26 cellular contexts compared by ENCODE assay signal in genomic region chr1:38059632-38060286, GRCh38. TPM values are rescaled to one million over a fixed set of nuclear protein-coding genes. Genes with fewer than 3 reads are reported as not detected.
"Had no signal": no experiment of that assay in that cellular context is flagged by ENCODE, and none has a peak within 500 bp of the region (broad histone marks: within the 10 kb centered on the region; RNA-seq: fewer than 3 reads in every experiment).

No MANE protein-coding gene starts in this region.

- H3K4me3 Mint-ChIP-seq: activated B cell treated with CpG ODN at 0.5 μM for 24 hours; activated CD4-positive, alpha-beta T cell treated with anti-CD3 and anti-CD28 coated beads, Interleukin-2, amount 10 ng/mL, durations not matched to agents 24 days and 14 days; activated CD8-positive, alpha-beta T cell treated with anti-CD3 and anti-CD28 coated beads, Interleukin-2, amount 10 ng/mL, durations not matched to agents 7 days and 5 days; activated naive CD8-positive, alpha-beta T cell treated with anti-CD3 and anti-CD28 coated beads, Interleukin-2, amount 10 ng/mL, durations not matched to agents 7 days and 5 days; activated T-cell treated with anti-CD3 and anti-CD28 coated beads, Interleukin-2, amount 50 U/mL, for 72 hours; effector memory CD8-positive, alpha-beta T cell; naive thymus-derived CD8-positive, alpha-beta T cell; T-helper 1 cell treated with Interleukin-12 subunit alpha and Interleukin-12 subunit beta and Interleukin-4 antibody, amounts not matched to agents 30 μg/mL and 1 μg/mL, for 36 hours had no signal

- H3K9me3 Mint-ChIP-seq: activated B cell treated with CpG ODN at 0.5 μM for 24 hours; activated CD4-positive, alpha-beta T cell treated with anti-CD3 and anti-CD28 coated beads, Interleukin-2, amount 10 ng/mL, durations not matched to agents 24 days and 14 days; activated naive CD8-positive, alpha-beta T cell treated with anti-CD3 and anti-CD28 coated beads, Interleukin-2, amount 10 ng/mL, durations not matched to agents 7 days and 5 days; activated T-cell treated with anti-CD3 and anti-CD28 coated beads, Interleukin-2, amount 50 U/mL, for 72 hours; effector memory CD8-positive, alpha-beta T cell; naive thymus-derived CD8-positive, alpha-beta T cell; T-helper 1 cell treated with Interleukin-12 subunit alpha and Interleukin-12 subunit beta and Interleukin-4 antibody, amounts not matched to agents 30 μg/mL and 1 μg/mL, for 36 hours had no signal

- H3K9me3 ChIP-seq: breast epithelium, gastroesophageal sphincter, heart right ventricle, mucosa of descending colon, tibial nerve, vagina had no signal

- H3K36me3 Mint-ChIP-seq: activated naive CD8-positive, alpha-beta T cell treated with anti-CD3 and anti-CD28 coated beads, Interleukin-2, amount 10 ng/mL, durations not matched to agents 7 days and 5 days; naive thymus-derived CD8-positive, alpha-beta T cell had no signal

- H3K4me1 ChIP-seq: breast epithelium, gastroesophageal sphincter, heart right ventricle, vagina had no signal

- H3K27me3 Mint-ChIP-seq: activated B cell treated with CpG ODN at 0.5 μM for 24 hours had no signal

- ATAC-seq: activated CD8-positive, alpha-beta T cell treated with anti-CD3 and anti-CD28 coated beads, Interleukin-2, amount 10 ng/mL, durations not matched to agents 7 days and 5 days; activated T-cell treated with anti-CD3 and anti-CD28 coated beads, Interleukin-2, amount 50 U/mL, for 72 hours; effector memory CD8-positive, alpha-beta T cell; gastroesophageal sphincter; left colon; mucosa of descending colon; naive thymus-derived CD8-positive, alpha-beta T cell had no signal

- H3K27ac Mint-ChIP-seq: activated B cell treated with CpG ODN at 0.5 μM for 24 hours; activated CD4-positive, alpha-beta T cell treated with anti-CD3 and anti-CD28 coated beads, Interleukin-2, amount 10 ng/mL, durations not matched to agents 24 days and 14 days; activated CD8-positive, alpha-beta T cell treated with anti-CD3 and anti-CD28 coated beads, Interleukin-2, amount 10 ng/mL, durations not matched to agents 7 days and 5 days; activated naive CD8-positive, alpha-beta T cell treated with anti-CD3 and anti-CD28 coated beads, Interleukin-2, amount 10 ng/mL, durations not matched to agents 7 days and 5 days; effector memory CD8-positive, alpha-beta T cell; T-helper 1 cell treated with Interleukin-12 subunit alpha and Interleukin-12 subunit beta and Interleukin-4 antibody, amounts not matched to agents 30 μg/mL and 1 μg/mL, for 36 hours had no signal

- H3K27me3 ChIP-seq: breast epithelium, tibial nerve, vagina had no signal

- DNase-seq: activated B cell treated with CpG ODN at 0.5 μM for 24 hours; activated CD4-positive, alpha-beta T cell treated with anti-CD3 and anti-CD28 coated beads, Interleukin-2, amount 10 ng/mL, durations not matched to agents 24 days and 14 days; activated CD8-positive, alpha-beta memory T cell treated with anti-CD3 and anti-CD28 coated beads, Interleukin-2, amount 50 U/mL, for 4 hours; activated CD8-positive, alpha-beta T cell treated with anti-CD3 and anti-CD28 coated beads, Interleukin-2, amount 10 ng/mL, durations not matched to agents 7 days and 5 days; activated gamma-delta T cell; activated naive CD8-positive, alpha-beta T cell treated with anti-CD3 and anti-CD28 coated beads, Interleukin-2, amount 10 ng/mL, durations not matched to agents 7 days and 5 days; activated T-cell treated with anti-CD3 and anti-CD28 coated beads, Interleukin-2, amount 50 U/mL, for 72 hours; dermis blood vessel endothelial cell; effector memory CD8-positive, alpha-beta T cell; heart right ventricle; left colon; mammary epithelial cell; mucosa of descending colon; naive thymus-derived CD8-positive, alpha-beta T cell; nucleus accumbens; right cardiac atrium; small intestine; stimulated activated CD4-positive, alpha-beta T cell treated with anti-CD3 and anti-CD28 coated beads, Interleukin-4, amount 100 ng/mL, for 24 hours; stimulated activated naive CD4-positive, alpha-beta T cell treated with Interleukin-2 at 50 U/mL for 16 hours; substantia nigra had no signal

- H3K27ac ChIP-seq: breast epithelium, epithelial cell of prostate, gastroesophageal sphincter, heart right ventricle, tibial nerve, vagina had no signal

- FAIRE-seq: small intestine had no signal

- H3K4me1 Mint-ChIP-seq: activated CD4-positive, alpha-beta T cell treated with anti-CD3 and anti-CD28 coated beads, Interleukin-2, amount 10 ng/mL, durations not matched to agents 24 days and 14 days; activated naive CD8-positive, alpha-beta T cell treated with anti-CD3 and anti-CD28 coated beads, Interleukin-2, amount 10 ng/mL, durations not matched to agents 7 days and 5 days; naive thymus-derived CD8-positive, alpha-beta T cell had no signal

- H3K36me3 ChIP-seq: breast epithelium, gastroesophageal sphincter, heart right ventricle, tibial nerve, vagina had no signal

- H3K4me3 ChIP-seq: breast epithelium, gastroesophageal sphincter, heart right ventricle, mucosa of descending colon, tibial nerve, vagina had no signal

RNA-seq across cellular contexts. Expression of gene POU3F1, which starts 13.2 kb away (rescaled TPM):
- total RNA-seq: activated CD8-positive, alpha-beta T cell treated with anti-CD3 and anti-CD28 coated beads, Interleukin-2, amount 10 ng/mL, durations not matched to agents 7 days and 5 days; activated T-cell treated with anti-CD3 and anti-CD28 coated beads, Interleukin-2, amount 50 U/mL, for 72 hours; left colon; mucosa of descending colon; vagina had no signal
- polyA plus RNA-seq: small intestine had no signal
